ENCODE assay signal across 17 cellular contexts in the genomic region with DNA sequence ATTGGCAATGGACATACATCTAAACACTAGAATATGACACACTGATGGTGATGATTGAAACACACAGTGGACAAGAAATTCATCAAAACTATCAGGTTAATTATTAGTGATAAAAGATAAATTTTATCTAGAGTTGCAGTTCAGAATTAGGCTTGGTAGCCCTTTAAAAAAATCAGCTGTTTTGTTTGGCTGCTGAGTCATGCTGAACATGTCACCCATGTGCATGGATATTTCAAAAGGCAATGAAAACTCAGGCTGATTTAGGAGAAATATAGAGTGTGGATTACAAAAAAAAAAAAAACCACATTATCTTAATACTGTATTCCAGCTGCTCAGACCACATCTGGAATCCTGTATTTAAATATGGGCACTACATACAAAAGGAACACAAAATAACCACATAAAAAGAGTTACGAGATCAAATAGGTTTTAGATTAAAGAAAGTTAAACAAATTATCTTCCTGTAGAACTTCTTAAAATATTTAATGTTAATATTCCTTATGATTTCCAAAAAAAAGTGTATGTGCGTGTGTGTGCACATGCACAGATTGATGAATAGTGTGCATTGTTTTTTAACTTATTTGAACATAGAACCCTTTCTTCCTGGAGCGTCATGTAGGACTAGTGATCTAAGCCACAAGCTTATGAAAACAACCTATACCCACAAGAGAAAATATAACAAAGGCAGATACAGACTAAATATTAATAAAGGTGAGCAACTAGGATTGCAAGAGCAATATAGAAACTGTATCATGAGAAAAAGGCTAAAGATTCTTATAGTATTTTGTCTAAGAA.
A peak's percentile ranks its signal among the peaks of the same experiment; 100 is the strongest.
DNase-seq lines count a peak whose midpoint lies in the region; ATAC-seq, FAIRE-seq and TF ChIP-seq lines count a peak whose summit lies in the region.
"Had no signal": no experiment of that assay in that cellular context is flagged by ENCODE, and none has a peak within 500 bp of the region (broad histone marks: within the 10 kb centered on the region; RNA-seq: fewer than 3 reads in every experiment).

No MANE protein-coding gene starts in this region.

- H3K27me3 ChIP-seq in breast epithelium = no peaks in the 10 kb centered on the region
- peaks cover 0 to 8% of the 10 kb centered on the region in 2 experiments; a peak in 3 of 5 replicates for H3K27me3 ChIP-seq in K562 (ENCODE audit: control insufficient read depth in 2 of 2, insufficient read depth in 2 of 2, low read length in 2 of 2)
- H3K27me3 ChIP-seq: thyroid gland had no signal

- no peaks in the 10 kb centered on the region for H3K36me3 ChIP-seq in breast epithelium
- H3K36me3 ChIP-seq in K562 (ENCODE audit: control insufficient read depth, insufficient read depth, low read length) = no peaks in the 10 kb centered on the region
- H3K36me3 ChIP-seq: lower lobe of right lung, thyroid gland had no signal

- H3K27ac ChIP-seq in breast epithelium (no peak overlapping the region), K562 (ENCODE audit: extremely low read depth, low read depth, low read length) (no peak overlapping the region)
- H3K27ac ChIP-seq: lower lobe of right lung, thyroid gland had no signal

- H3K9me1 ChIP-seq in K562 (ENCODE audit: control insufficient read depth, insufficient read depth, low read length) = no peaks in the 10 kb centered on the region

- DNase-seq in MCF 10A (ENCODE audit: unreplicated experiment) (peak; percentile 24), breast epithelium (ENCODE audit: low spot score in 2 of 2) (no peak), K562 (ENCODE audit: extremely low read depth in 1 of 4, low spot score in 3 of 4) (no peak), iris pigment epithelial cell (ENCODE audit: low read depth) (peak; percentile 61), NCI-H128 (lab: John Stamatoyannopoulos, UW; ENCODE audit: unreplicated experiment) (no peak), DMS114 treated with DMSO at 0.1 percent for 48 hours (lab: John Stamatoyannopoulos, UW; ENCODE audit: unreplicated experiment) (no peak)
- DNase-seq in activated CD4-positive, alpha-beta memory T cell treated with anti-CD3 and anti-CD28 coated beads, Interleukin-2, amount 10 ng/mL, durations not matched to agents 7 days and 5 days = no peak
- DNase-seq: activated CD4-positive, CD25-positive, alpha-beta regulatory T cell treated with anti-CD3 and anti-CD28 coated beads, Interleukin-2, amount 50 U/mL, for 72 hours; activated T-cell treated with anti-CD3 and anti-CD28 coated beads, Interleukin-2, amount 50 U/mL, for 4 hours; aorta; GOT3; hypothalamus; lower lobe of right lung; stimulated activated CD4-positive, alpha-beta T cell treated with anti-CD3 and anti-CD28 coated beads, Interleukin-15, amount 100 ng/mL, for 24 hours; thyroid gland had no signal

- POLR2A ChIA-PET in MCF 10A (lab: Yijun Ruan, JAX) (no interaction called here), K562 (lab: Yijun Ruan, JAX) (interaction anchor here (1.0 kb wide), 1 partner anchor 120 kb away, joined by 4 read pairs; no protein-coding TSS in a partner anchor)
- POLR2A ChIA-PET in activated CD4-positive, alpha-beta memory T cell treated with anti-CD3 and anti-CD28 coated beads, Interleukin-2, amount 10 ng/mL, durations not matched to agents 7 days and 5 days (lab: Charles Lee) = no interaction called here

- CTCF ChIA-PET in MCF 10A (lab: Yijun Ruan, JAX) = interaction anchor here (0.6 kb wide), 1 partner anchor 20 kb away, joined by 4 read pairs; no protein-coding TSS in a partner anchor
- CTCF ChIA-PET in K562 (lab: Yijun Ruan, JAX; ENCODE audit: low intra/inter-chr PET ratio) = no interaction called here
- CTCF ChIA-PET in activated CD4-positive, alpha-beta memory T cell treated with anti-CD3 and anti-CD28 coated beads, Interleukin-2, amount 10 ng/mL, durations not matched to agents 7 days and 5 days (lab: Charles Lee) = no interaction called here

- no peaks in the 10 kb centered on the region for H3K79me2 ChIP-seq in K562 (ENCODE audit: control insufficient read depth, insufficient read depth, low read length)

- H3K4me2 ChIP-seq in K562 (ENCODE audit: insufficient read depth, low read length) = no peak overlapping the region

- no peak for TF ChIP-seq POLR2A in breast epithelium (IDR thresholded peaks at IDR 0.05)
- no peak for TF ChIP-seq POLR2A in K562 (conservative IDR thresholded peaks at IDR 0.05)

- in situ Hi-C loops in K562 (cut with MboI) = no loop called here

- no peaks in the 10 kb centered on the region for H3K27me3 Mint-ChIP-seq in MCF 10A (ENCODE audit: insufficient read depth, unreplicated experiment)
- no peaks in the 10 kb centered on the region for H3K27me3 Mint-ChIP-seq in activated CD4-positive, alpha-beta memory T cell treated with anti-CD3 and anti-CD28 coated beads, Interleukin-2, amount 10 ng/mL, durations not matched to agents 7 days and 5 days

- no peaks in the 10 kb centered on the region for H3K9me3 ChIP-seq in breast epithelium
- H3K9me3 ChIP-seq in K562 (replicated peaks; ENCODE audit: control insufficient read depth, insufficient read depth, low read depth, low read length) = no peaks in the 10 kb centered on the region
- H3K9me3 ChIP-seq: lower lobe of right lung, thyroid gland had no signal

- no peaks in the 10 kb centered on the region for H3K9me3 Mint-ChIP-seq in MCF 10A (ENCODE audit: unreplicated experiment)
- no peaks in the 10 kb centered on the region for H3K9me3 Mint-ChIP-seq in activated CD4-positive, alpha-beta memory T cell treated with anti-CD3 and anti-CD28 coated beads, Interleukin-2, amount 10 ng/mL, durations not matched to agents 7 days and 5 days
- H3K9me3 Mint-ChIP-seq: activated T-cell treated with anti-CD3 and anti-CD28 coated beads, Interleukin-2, amount 50 U/mL, for 4 hours had no signal

- no peak overlapping the region for H3K4me3 Mint-ChIP-seq in MCF 10A (ENCODE audit: unreplicated experiment)
- H3K4me3 Mint-ChIP-seq in activated CD4-positive, alpha-beta memory T cell treated with anti-CD3 and anti-CD28 coated beads, Interleukin-2, amount 10 ng/mL, durations not matched to agents 7 days and 5 days = no peak overlapping the region
- H3K4me3 Mint-ChIP-seq: activated T-cell treated with anti-CD3 and anti-CD28 coated beads, Interleukin-2, amount 50 U/mL, for 4 hours had no signal

- no peak overlapping the region for H3K9ac ChIP-seq in K562 (ENCODE audit: insufficient read depth in 1 of 2, low read depth in 2 of 2, low read length in 2 of 2)

- H3K4me3 ChIP-seq in breast epithelium (no peak overlapping the region), K562 (no peak overlapping the region)
- H3K4me3 ChIP-seq: lower lobe of right lung, thyroid gland had no signal

- no peak overlapping the region for H3K27ac Mint-ChIP-seq in MCF 10A (ENCODE audit: low read depth, unreplicated experiment)
- H3K27ac Mint-ChIP-seq in activated CD4-positive, alpha-beta memory T cell treated with anti-CD3 and anti-CD28 coated beads, Interleukin-2, amount 10 ng/mL, durations not matched to agents 7 days and 5 days = no peak overlapping the region

- H3K4me1 ChIP-seq in breast epithelium = no peaks in the 10 kb centered on the region
- no peaks in the 10 kb centered on the region for H3K4me1 ChIP-seq in K562 (replicated peaks in 1 of 2; ENCODE audit: control insufficient read depth in 2 of 2, insufficient read depth in 2 of 2, low read length in 2 of 2)
- H3K4me1 ChIP-seq: lower lobe of right lung, thyroid gland had no signal

- ATAC-seq in K562 (no peak), HG03521 (IDR thresholded peaks at IDR 0.05; ENCODE audit: unreplicated experiment) (no peak)
- ATAC-seq: activated T-cell treated with anti-CD3 and anti-CD28 coated beads, Interleukin-2, amount 50 U/mL, for 4 hours; lower lobe of right lung had no signal

- no peak for FAIRE-seq in K562 (lab: Jason Lieb, UNC)
- FAIRE-seq: A204.1 had no signal

- 2% methylated on average over 3 of the region's 3 CpGs for WGBS in K562 (ENCODE audit: insufficient coverage, low coverage, missing lambda C conversion rate)

- intact Hi-C loops in MCF 10A (cut with micrococcal nuclease) = no loop called here
- intact Hi-C loops in breast epithelium (cut with DNase I; ENCODE audit: low total_unique reads) = no loop called here
- intact Hi-C loops in K562 (cut with micrococcal nuclease) = no loop called here

- H2AFZ ChIP-seq in K562 (ENCODE audit: low read depth, low read length) = no peak overlapping the region

- BruUV-seq in MCF 10A (replicated peaks; lab: Mats Ljungman, UMichigan) (no TSS peak), K562 (replicated peaks; lab: Mats Ljungman, UMichigan) (no TSS peak)

- TF ChIP-seq RAD21 in K562 (CRISPR knock-in tag; conservative IDR thresholded peaks at IDR 0.05 in 1 of 2, IDR thresholded peaks at IDR 0.05 in 1 of 2) = no peak

- no peak for TF ChIP-seq EP300 in K562 (IDR thresholded peaks at IDR 0.05; ENCODE audit: low read length)

- no peaks in the 10 kb centered on the region for H4K20me1 ChIP-seq in K562 (replicated peaks; ENCODE audit: control insufficient read depth, insufficient read depth, low read length)

- H3K4me1 Mint-ChIP-seq in MCF 10A (ENCODE audit: insufficient read depth, unreplicated experiment) = no peaks in the 10 kb centered on the region
- H3K4me1 Mint-ChIP-seq in activated CD4-positive, alpha-beta memory T cell treated with anti-CD3 and anti-CD28 coated beads, Interleukin-2, amount 10 ng/mL, durations not matched to agents 7 days and 5 days = no peaks in the 10 kb centered on the region

- H3K36me3 Mint-ChIP-seq in MCF 10A (ENCODE audit: insufficient read depth, unreplicated experiment) = no peaks in the 10 kb centered on the region
- H3K36me3 Mint-ChIP-seq in activated CD4-positive, alpha-beta memory T cell treated with anti-CD3 and anti-CD28 coated beads, Interleukin-2, amount 10 ng/mL, durations not matched to agents 7 days and 5 days (ENCODE audit: low read depth) = peaks cover 39% of the 10 kb centered on the region

- no peak for TF ChIP-seq CTCF in MCF 10A (IDR thresholded peaks at IDR 0.05; ENCODE audit: unreplicated experiment)
- no peak for TF ChIP-seq CTCF in breast epithelium (IDR thresholded peaks at IDR 0.05)
- no peak for TF ChIP-seq CTCF in K562 (IDR thresholded peaks at IDR 0.05 in 2 of 3, conservative IDR thresholded peaks at IDR 0.05 in 1 of 3; ENCODE audit: insufficient read depth in 2 of 3, low read depth in 1 of 3, low read length in 3 of 3)

TF ChIP-seq in K562, 482 proteins besides CTCF, POLR2A, EP300 and RAD21 (continues in another document):
- TF ChIP-seq, protein P1, sequence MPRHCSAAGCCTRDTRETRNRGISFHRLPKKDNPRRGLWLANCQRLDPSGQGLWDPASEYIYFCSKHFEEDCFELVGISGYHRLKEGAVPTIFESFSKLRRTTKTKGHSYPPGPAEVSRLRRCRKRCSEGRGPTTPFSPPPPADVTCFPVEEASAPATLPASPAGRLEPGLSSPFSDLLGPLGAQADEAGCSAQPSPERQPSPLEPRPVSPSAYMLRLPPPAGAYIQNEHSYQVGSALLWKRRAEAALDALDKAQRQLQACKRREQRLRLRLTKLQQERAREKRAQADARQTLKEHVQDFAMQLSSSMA (CRISPR knock-in tag; IDR thresholded peaks at IDR 0.05) = no peak
- TF ChIP-seq ZNF717 (CRISPR knock-in tag; IDR thresholded peaks at IDR 0.05) (no peak), ZNF780A (CRISPR knock-in tag; IDR thresholded peaks at IDR 0.05) (no peak), BACH1 (tag; IDR thresholded peaks at IDR 0.05) (no peak)

Comparison
In these comparisons a context has a peak if more than half of its experiments do, and no peak if none do; other contexts are left out.
1. DNase-seq: peak in MCF 10A (single experiment) and iris pigment epithelial cell (single experiment); none in breast epithelium (0 of 2), K562 (0 of 4), NCI-H128 (single experiment), activated CD4-positive, alpha-beta memory T cell treated with anti-CD3 and anti-CD28 coated beads, Interleukin-2, amount 10 ng/mL, durations not matched to agents 7 days and 5 days (single experiment) and DMS114 treated with DMSO at 0.1 percent for 48 hours (single experiment).